ENCODE assay signal across 13 cellular contexts in the genomic region with DNA sequence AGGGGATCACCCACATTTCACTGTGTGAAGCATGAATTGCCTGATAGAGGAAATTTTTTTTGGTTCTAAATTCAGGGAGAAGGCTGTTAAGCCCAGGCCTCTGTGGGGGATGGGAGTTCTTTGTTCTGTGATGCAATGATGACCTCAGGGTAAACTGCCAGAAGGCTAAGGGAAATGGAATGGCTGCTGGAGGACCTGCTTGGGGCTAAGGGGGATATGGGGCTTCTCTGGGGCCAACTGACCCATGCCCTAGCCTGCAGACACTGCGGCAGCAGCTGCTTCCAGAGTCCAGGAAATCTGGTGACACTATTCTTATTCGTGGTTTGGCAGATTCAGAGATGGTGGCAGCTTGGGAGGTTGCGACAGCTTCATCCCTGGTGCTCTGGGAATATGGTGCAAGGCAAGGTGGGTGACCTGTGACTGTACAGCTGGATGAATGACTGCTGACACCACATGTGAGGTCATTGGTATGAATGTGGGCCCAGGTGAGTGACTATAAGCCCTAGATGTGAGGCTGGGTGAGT. TPM values are rescaled to one million over a fixed set of nuclear protein-coding genes. Genes with fewer than 3 reads are reported as not detected.
A peak's percentile ranks its signal among the peaks of the same experiment; 100 is the strongest.
DNase-seq lines count a peak whose midpoint lies in the region; ATAC-seq and TF ChIP-seq lines count a peak whose summit lies in the region.
"Had no signal": no experiment of that assay in that cellular context is flagged by ENCODE, and none has a peak within 500 bp of the region (broad histone marks: within the 10 kb centered on the region; RNA-seq: fewer than 3 reads in every experiment).

No MANE protein-coding gene starts in this region.

- H2AFZ ChIP-seq in GM23338 = no peak overlapping the region

- no peak overlapping the region for H3K4me2 ChIP-seq in GM23338

- H3K27me3 Mint-ChIP-seq in GM23338 (ENCODE audit: insufficient read depth, low read depth, poor library complexity) (peaks cover 10% of the 10 kb centered on the region), nephron progenitor cell (ENCODE audit: low read depth, poor library complexity) (no peaks in the 10 kb centered on the region)
- no peaks in the 10 kb centered on the region for H3K27me3 Mint-ChIP-seq in activated CD4-positive, alpha-beta memory T cell treated with anti-CD3 and anti-CD28 coated beads, Interleukin-2, amount 10 ng/mL, durations not matched to agents 7 days and 5 days
- H3K27me3 Mint-ChIP-seq: brain had no signal

- TF ChIP-seq CTCF in GM23338 (conservative IDR thresholded peaks at IDR 0.05; ENCODE audit: low read depth in 2 of 2) = no peak
- no peak for TF ChIP-seq CTCF in choroid plexus epithelial cell (conservative IDR thresholded peaks at IDR 0.05; ENCODE audit: low read depth, low read length)
- no peak for TF ChIP-seq CTCF in nephron progenitor cell (IDR thresholded peaks at IDR 0.05)

- POLR2A ChIA-PET in activated CD4-positive, alpha-beta memory T cell treated with anti-CD3 and anti-CD28 coated beads, Interleukin-2, amount 10 ng/mL, durations not matched to agents 7 days and 5 days (lab: Charles Lee) = interaction anchor here (0.6 to 1.2 kb wide), 2 partner anchors 9 to 22 kb away, joined by 5 read pairs; no protein-coding TSS in a partner anchor

- no peak for DNase-seq in GM23338 (ENCODE audit: low spot score)
- peak; percentile 50 for DNase-seq in NOMO-1 treated with DMSO at 0.1 percent for 48 hours (lab: John Stamatoyannopoulos, UW; ENCODE audit: unreplicated experiment)
- peak; percentile 47 for DNase-seq in choroid plexus epithelial cell (ENCODE audit: low read depth)
- DNase-seq in nephron progenitor cell = no peak
- no peak for DNase-seq in activated CD4-positive, alpha-beta memory T cell treated with anti-CD3 and anti-CD28 coated beads, Interleukin-2, amount 10 ng/mL, durations not matched to agents 7 days and 5 days
- DNase-seq in activated CD8-positive, alpha-beta memory T cell treated with anti-CD3 and anti-CD28 coated beads, Interleukin-2, amount 50 U/mL, for 48 hours = no peak
- DNase-seq: NCI-H1930 had no signal

- H3K4me1 Mint-ChIP-seq in GM23338 (peaks cover 18% of the 10 kb centered on the region), nephron progenitor cell (no peaks in the 10 kb centered on the region)
- H3K4me1 Mint-ChIP-seq in activated CD4-positive, alpha-beta memory T cell treated with anti-CD3 and anti-CD28 coated beads, Interleukin-2, amount 10 ng/mL, durations not matched to agents 7 days and 5 days = no peaks in the 10 kb centered on the region
- H3K4me1 Mint-ChIP-seq: brain had no signal

- no peak overlapping the region for H3K27ac ChIP-seq in GM23338 (ENCODE audit: low read depth)
- H3K27ac ChIP-seq: esophagus muscularis mucosa, VCaP had no signal

- ATAC-seq in GM23338 = no peak
- ATAC-seq in GM18870 (IDR thresholded peaks at IDR 0.05; ENCODE audit: unreplicated experiment) = no peak
- ATAC-seq in GM18505 (IDR thresholded peaks at IDR 0.05; ENCODE audit: unreplicated experiment) = no peak

- no peaks in the 10 kb centered on the region for H4K20me1 ChIP-seq in GM23338 (replicated peaks; ENCODE audit: insufficient read depth)

- H3K9me2 ChIP-seq in GM23338 (ENCODE audit: insufficient read depth) = peaks cover 8% of the 10 kb centered on the region; the same call in 1 of the 2 replicates

- H3K27ac Mint-ChIP-seq in GM23338 = peak overlapping the region; percentile 60; the same call in 1 of the 2 replicates
- peak overlapping the region; percentile 31 for H3K27ac Mint-ChIP-seq in nephron progenitor cell
- H3K27ac Mint-ChIP-seq in activated CD4-positive, alpha-beta memory T cell treated with anti-CD3 and anti-CD28 coated beads, Interleukin-2, amount 10 ng/mL, durations not matched to agents 7 days and 5 days = no peak overlapping the region
- H3K27ac Mint-ChIP-seq: brain had no signal

- no peaks in the 10 kb centered on the region for H3K36me3 ChIP-seq in GM23338 (ENCODE audit: insufficient read depth)

- no peaks in the 10 kb centered on the region for H3K27me3 ChIP-seq in GM23338 (ENCODE audit: insufficient read depth)
- H3K27me3 ChIP-seq: esophagus muscularis mucosa, neutrophil had no signal

- CTCF ChIA-PET in activated CD4-positive, alpha-beta memory T cell treated with anti-CD3 and anti-CD28 coated beads, Interleukin-2, amount 10 ng/mL, durations not matched to agents 7 days and 5 days (lab: Charles Lee) = interaction anchor here (3.4 kb wide), 1 partner anchor 10 kb away, joined by 17 read pairs; no protein-coding TSS in a partner anchor

- H3K4me3 Mint-ChIP-seq in GM23338 (no peak overlapping the region), nephron progenitor cell (no peak overlapping the region)
- no peak overlapping the region for H3K4me3 Mint-ChIP-seq in activated CD4-positive, alpha-beta memory T cell treated with anti-CD3 and anti-CD28 coated beads, Interleukin-2, amount 10 ng/mL, durations not matched to agents 7 days and 5 days
- H3K4me3 Mint-ChIP-seq: brain had no signal

- H3K4me1 ChIP-seq in GM23338 (ENCODE audit: insufficient read depth) = peaks cover 6% of the 10 kb centered on the region; the same call in 1 of the 2 replicates
- H3K4me1 ChIP-seq: esophagus muscularis mucosa had no signal

- no peaks in the 10 kb centered on the region; the same call in 1 of the 3 replicates for H3K9me3 Mint-ChIP-seq in GM23338
- H3K9me3 Mint-ChIP-seq in nephron progenitor cell = no peaks in the 10 kb centered on the region
- H3K9me3 Mint-ChIP-seq in activated CD4-positive, alpha-beta memory T cell treated with anti-CD3 and anti-CD28 coated beads, Interleukin-2, amount 10 ng/mL, durations not matched to agents 7 days and 5 days = no peaks in the 10 kb centered on the region
- H3K9me3 Mint-ChIP-seq: brain had no signal

- H3K4me3 ChIP-seq in GM23338 (no peak overlapping the region), choroid plexus epithelial cell (ENCODE audit: low read depth, low read length) (no peak overlapping the region)
- H3K4me3 ChIP-seq: esophagus muscularis mucosa had no signal

- no peaks in the 10 kb centered on the region for H3F3A ChIP-seq in GM23338 (replicated peaks; ENCODE audit: low read depth)

- H3K36me3 Mint-ChIP-seq in GM23338 (ENCODE audit: low read depth) (peaks cover 38% of the 10 kb centered on the region), nephron progenitor cell (ENCODE audit: low read depth) (peaks cover 42% of the 10 kb centered on the region)
- H3K36me3 Mint-ChIP-seq in activated CD4-positive, alpha-beta memory T cell treated with anti-CD3 and anti-CD28 coated beads, Interleukin-2, amount 10 ng/mL, durations not matched to agents 7 days and 5 days (ENCODE audit: low read depth) = peaks cover 10% of the 10 kb centered on the region

- TF ChIP-seq POLR2A in GM18505 (IDR thresholded peaks at IDR 0.05; ENCODE audit: borderline replicate concordance, extremely low read depth, insufficient read depth, insufficient read length) = no peak

- no peaks in the 10 kb centered on the region for H3K79me2 ChIP-seq in GM23338 (replicated peaks; ENCODE audit: insufficient read depth)

TF ChIP-seq in GM23338, 12 proteins besides CTCF, POLR2A, EP300 and RAD21 (continues in another document):
- TF ChIP-seq NANOG (IDR thresholded peaks at IDR 0.05; ENCODE audit: borderline replicate concordance) = no peak
- TF ChIP-seq EZH2phosphoT487 (IDR thresholded peaks at IDR 0.05; ENCODE audit: unreplicated experiment) = no peak
- TF ChIP-seq CREB1 (CRISPR knock-in tag; IDR thresholded peaks at IDR 0.05; ENCODE audit: low read depth) = 0 out of 2 replicates have a peak, but pooled peaks have one; percentile 22

RNA-seq across cellular contexts. Expression of gene VCP, which starts 30.3 kb away (rescaled TPM):
- total RNA-seq in GM23338 (2014; rRNA removed; shearing (Covaris generic)) = 361 and 408 TPM in 2 replicates
- polyA plus RNA-seq in GM23338 (2016; fragmentation: Nextera tagmentation; extraction: Ambion mirVana) = 113 and 130 TPM in 2 replicates
- total RNA-seq in activated CD4-positive, alpha-beta memory T cell treated with anti-CD3 and anti-CD28 coated beads, Interleukin-2, amount 10 ng/mL, durations not matched to agents 7 days and 5 days = 100 to 1,000 TPM; 224 to 236 TPM

RNA-seq across cellular contexts. Expression of gene FANCG, which starts 37.6 kb away (rescaled TPM):
- total RNA-seq in GM23338 (2014; rRNA removed; shearing (Covaris generic)) = 47.0 and 56.2 TPM in 2 replicates
- polyA plus RNA-seq in GM23338 (2016; fragmentation: Nextera tagmentation; extraction: Ambion mirVana) = 53.1 and 53.8 TPM in 2 replicates
- 100 to 1,000 TPM in 1 of 2 experiments, 10 to 100 TPM in 1; 97.0 to 100 TPM for total RNA-seq in activated CD4-positive, alpha-beta memory T cell treated with anti-CD3 and anti-CD28 coated beads, Interleukin-2, amount 10 ng/mL, durations not matched to agents 7 days and 5 days

RNA-seq across cellular contexts. Expression of gene DNAJB5, which starts 52.6 kb away (rescaled TPM):
- total RNA-seq in GM23338 (2014; rRNA removed; shearing (Covaris generic)) = 37.4 and 37.6 TPM in 2 replicates
- polyA plus RNA-seq in GM23338 (2016; fragmentation: Nextera tagmentation; extraction: Ambion mirVana) = 20.3 and 22.6 TPM in 2 replicates
- total RNA-seq in activated CD4-positive, alpha-beta memory T cell treated with anti-CD3 and anti-CD28 coated beads, Interleukin-2, amount 10 ng/mL, durations not matched to agents 7 days and 5 days = 1 to 10 TPM; 3.2 to 4.1 TPM

RNA-seq across cellular contexts. Expression of gene PIGO, which starts 54.2 kb away (rescaled TPM):
- 13.6 and 18.9 TPM in 2 replicates for total RNA-seq in GM23338 (2014; rRNA removed; shearing (Covaris generic))
- polyA plus RNA-seq in GM23338 (2016; fragmentation: Nextera tagmentation; extraction: Ambion mirVana) = 11.2 and 13.6 TPM in 2 replicates
- total RNA-seq in activated CD4-positive, alpha-beta memory T cell treated with anti-CD3 and anti-CD28 coated beads, Interleukin-2, amount 10 ng/mL, durations not matched to agents 7 days and 5 days = 10 to 100 TPM; 22.8 to 28.6 TPM

Comparison
In these comparisons a context has a peak if more than half of its experiments do, and no peak if none do; other contexts are left out.
1. DNase-seq: peak in NOMO-1 treated with DMSO at 0.1 percent for 48 hours (single experiment) and choroid plexus epithelial cell (single experiment); none in GM23338 (single experiment), nephron progenitor cell (single experiment), activated CD4-positive, alpha-beta memory T cell treated with anti-CD3 and anti-CD28 coated beads, Interleukin-2, amount 10 ng/mL, durations not matched to agents 7 days and 5 days (single experiment) and activated CD8-positive, alpha-beta memory T cell treated with anti-CD3 and anti-CD28 coated beads, Interleukin-2, amount 50 U/mL, for 48 hours (single experiment).